ENCODE assay signal across 14 cellular contexts in the genomic region with DNA sequence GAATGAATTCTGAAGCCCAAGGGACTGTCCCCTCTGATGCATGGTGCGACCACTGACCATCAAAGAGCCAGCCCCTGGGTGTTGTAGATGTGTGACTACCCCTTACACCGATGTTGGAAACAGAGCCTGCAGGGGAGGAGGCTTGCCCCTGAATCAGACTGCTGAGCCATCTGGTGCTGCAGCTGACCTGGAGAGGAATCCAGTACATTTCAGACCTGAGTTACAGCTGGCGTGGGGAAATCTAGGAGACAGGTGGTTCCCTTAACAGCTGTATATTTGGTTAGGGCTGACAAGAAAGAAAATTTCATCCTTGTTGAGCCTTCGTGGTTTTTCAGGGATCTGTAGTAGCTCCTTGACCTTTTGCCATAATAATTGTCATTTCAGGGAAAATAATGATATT.
DNase-seq lines count a peak whose midpoint lies in the region; ATAC-seq and TF ChIP-seq lines count a peak whose summit lies in the region.
"Had no signal": no experiment of that assay in that cellular context is flagged by ENCODE, and none has a peak within 500 bp of the region (broad histone marks: within the 10 kb centered on the region; RNA-seq: fewer than 3 reads in every experiment).

No MANE protein-coding gene starts in this region.

- intact Hi-C loops in transverse colon (cut with DNase I; ENCODE audit: low total_unique reads), result no loop called here

- no peak for TF ChIP-seq EP300 in transverse colon (IDR thresholded peaks at IDR 0.05; ENCODE audit: low read depth)

- H3K9me3 ChIP-seq in BLaER1 (no peaks in the 10 kb centered on the region), transverse colon (no peaks in the 10 kb centered on the region)
- no peaks in the 10 kb centered on the region for H3K9me3 ChIP-seq in CD8-positive, alpha-beta memory T cell (ENCODE audit: low read length)
- H3K9me3 ChIP-seq: gastroesophageal sphincter, mucosa of descending colon had no signal

- CTCF ChIA-PET in CD8-positive, alpha-beta memory T cell (lab: Charles Lee), result interaction anchor here (1.4 kb wide), 1 partner anchor 71 kb away, joined by 3 read pairs; no protein-coding TSS in a partner anchor
- CTCF ChIA-PET in activated CD8-positive, alpha-beta T cell treated with anti-CD3 and anti-CD28 coated beads, Interleukin-2, amount 10 ng/mL, durations not matched to agents 7 days and 5 days (lab: Charles Lee), result interaction anchor here (1.5 kb wide), 1 partner anchor 11 kb away, joined by 4 read pairs; no protein-coding TSS in a partner anchor

- ATAC-seq in activated CD8-positive, alpha-beta T cell treated with anti-CD3 and anti-CD28 coated beads, Interleukin-2, amount 10 ng/mL, durations not matched to agents 7 days and 5 days, result no peak
- ATAC-seq: gastroesophageal sphincter, mucosa of descending colon had no signal

- peak overlapping the region in 7 of 8 donors; percentile 68 to 95 (median 92) for H3K27ac Mint-ChIP-seq in CD8-positive, alpha-beta memory T cell
- H3K27ac Mint-ChIP-seq in activated CD8-positive, alpha-beta T cell treated with anti-CD3 and anti-CD28 coated beads, Interleukin-2, amount 10 ng/mL, durations not matched to agents 7 days and 5 days, result peak overlapping the region; percentile 7
- H3K27ac Mint-ChIP-seq: H9 had no signal

- WGBS in transverse colon (ENCODE audit: low coverage in 1 of 2), 2 donors, result 45 to 76% methylated on average over 2 to 4 of the region's 4 CpGs

- peaks cover 98 to 100% (median 99%) of the 10 kb centered on the region in 3 donors for H3K4me1 Mint-ChIP-seq in CD8-positive, alpha-beta memory T cell
- H3K4me1 Mint-ChIP-seq in activated CD8-positive, alpha-beta T cell treated with anti-CD3 and anti-CD28 coated beads, Interleukin-2, amount 10 ng/mL, durations not matched to agents 7 days and 5 days (ENCODE audit: low read depth), result peaks cover 97% of the 10 kb centered on the region

- H3K4me1 ChIP-seq in BLaER1 (peaks cover 64% of the 10 kb centered on the region), transverse colon (peaks cover 2 to 42% (median 20%) of the 10 kb centered on the region in 4 donors)
- H3K4me1 ChIP-seq in CD8-positive, alpha-beta memory T cell (ENCODE audit: insufficient read depth, low read length), result peaks cover 88% of the 10 kb centered on the region

- TF ChIP-seq POLR2A in transverse colon (IDR thresholded peaks at IDR 0.05), result no peak

- peak overlapping the region; percentile 83 for H3K4me2 ChIP-seq in BLaER1

- H4K20me1 ChIP-seq in BLaER1, result peaks cover 99% of the 10 kb centered on the region

- H3K36me3 ChIP-seq in BLaER1 (peaks cover 63% of the 10 kb centered on the region), transverse colon (no peaks in the 10 kb centered on the region)
- H3K36me3 ChIP-seq in CD8-positive, alpha-beta memory T cell (ENCODE audit: insufficient read depth, low read length), result peaks cover 9% of the 10 kb centered on the region

- peak overlapping the region in 5 of 7 donors; percentile 16 to 66 (median 63) for H3K4me3 Mint-ChIP-seq in CD8-positive, alpha-beta memory T cell
- no peak overlapping the region for H3K4me3 Mint-ChIP-seq in activated CD8-positive, alpha-beta T cell treated with anti-CD3 and anti-CD28 coated beads, Interleukin-2, amount 10 ng/mL, durations not matched to agents 7 days and 5 days
- H3K4me3 Mint-ChIP-seq: H9 had no signal

- H3K9ac ChIP-seq in BLaER1, result peak overlapping the region; percentile 51; the same call in 1 of the 2 replicates

- no peaks in the 10 kb centered on the region for H3K27me3 Mint-ChIP-seq in CD8-positive, alpha-beta memory T cell
- H3K27me3 Mint-ChIP-seq in activated CD8-positive, alpha-beta T cell treated with anti-CD3 and anti-CD28 coated beads, Interleukin-2, amount 10 ng/mL, durations not matched to agents 7 days and 5 days (ENCODE audit: low read depth), result no peaks in the 10 kb centered on the region

- H3K4me3 ChIP-seq in BLaER1 (no peak overlapping the region), transverse colon (no peak overlapping the region)
- H3K4me3 ChIP-seq in CD8-positive, alpha-beta memory T cell (ENCODE audit: low read length), result no peak overlapping the region
- H3K4me3 ChIP-seq: gastroesophageal sphincter, mucosa of descending colon had no signal

- in situ Hi-C loops in transverse colon (cut with MboI; ENCODE audit: low pct_ligation_motif_present in 1 of 4, low pct_unique_long_range_greater_than_20kb in 1 of 4, low sequenced_read_pairs in 3 of 4), result no loop called here

- no peak for TF ChIP-seq CTCF in transverse colon (IDR thresholded peaks at IDR 0.05)

- H3K27ac ChIP-seq in BLaER1 (peak overlapping the region; percentile 67), transverse colon (no peak overlapping the region)
- H3K27ac ChIP-seq in CD8-positive, alpha-beta memory T cell (ENCODE audit: low read depth, low read length), result no peak overlapping the region
- H3K27ac ChIP-seq: gastroesophageal sphincter had no signal

- POLR2A ChIA-PET in CD8-positive, alpha-beta memory T cell (lab: Charles Lee), result no interaction called here
- POLR2A ChIA-PET in activated CD8-positive, alpha-beta T cell treated with anti-CD3 and anti-CD28 coated beads, Interleukin-2, amount 10 ng/mL, durations not matched to agents 7 days and 5 days (lab: Charles Lee), result interaction anchor here (0.8 to 1.0 kb wide), 4 partner anchors 13 to 50 kb away, joined by 3 to 4 read pairs (median 3); no protein-coding TSS in a partner anchor

- H3K9me3 Mint-ChIP-seq in CD8-positive, alpha-beta memory T cell, result no peaks in the 10 kb centered on the region
- no peaks in the 10 kb centered on the region for H3K9me3 Mint-ChIP-seq in activated CD8-positive, alpha-beta T cell treated with anti-CD3 and anti-CD28 coated beads, Interleukin-2, amount 10 ng/mL, durations not matched to agents 7 days and 5 days (ENCODE audit: insufficient read depth)
- H3K9me3 Mint-ChIP-seq: H9 had no signal

- peaks cover 0 to 82% (median 19%) of the 10 kb centered on the region in 3 donors for H3K36me3 Mint-ChIP-seq in CD8-positive, alpha-beta memory T cell
- peaks cover 95% of the 10 kb centered on the region for H3K36me3 Mint-ChIP-seq in activated CD8-positive, alpha-beta T cell treated with anti-CD3 and anti-CD28 coated beads, Interleukin-2, amount 10 ng/mL, durations not matched to agents 7 days and 5 days (ENCODE audit: low read depth)

- H3K27me3 ChIP-seq in BLaER1 (no peaks in the 10 kb centered on the region), transverse colon (no peaks in the 10 kb centered on the region)
- H3K27me3 ChIP-seq in CD8-positive, alpha-beta memory T cell (ENCODE audit: insufficient read depth, low read length, poor library complexity, severe bottlenecking), result no peaks in the 10 kb centered on the region
- H3K27me3 ChIP-seq: gastroesophageal sphincter had no signal

- no peak for DNase-seq in CD8-positive, alpha-beta memory T cell
- DNase-seq in activated CD8-positive, alpha-beta T cell treated with anti-CD3 and anti-CD28 coated beads, Interleukin-2, amount 10 ng/mL, durations not matched to agents 7 days and 5 days, result no peak
- DNase-seq in myocyte (ENCODE audit: low read depth) (peak; percentile 78), COLO829 (ENCODE audit: low spot score) (no peak), EL (no peak), transverse colon (no peak)
- DNase-seq in stimulated activated CD8-positive, alpha-beta memory T cell treated with anti-CD3 and anti-CD28 coated beads, Interleukin-4, amount 100 ng/mL, for 48 hours, result no peak
- DNase-seq: activated CD4-positive, alpha-beta T cell treated with anti-CD3 and anti-CD28 coated beads for 48 hours; activated gamma-delta T cell; H9; mucosa of descending colon; NCI-H526 treated with DMSO at 0.1 percent for 48 hours had no signal
